In genomic region chr22:42471441-42471840, GRCh38 we compare ENCODE assay signal across 39 cellular contexts. TPM values are rescaled to one million over a fixed set of nuclear protein-coding genes. Genes with fewer than 3 reads are reported as not detected.
"Had no signal": no experiment of that assay in that cellular context is flagged by ENCODE, and none has a peak within 500 bp of the region (broad histone marks: within the 10 kb centered on the region; RNA-seq: fewer than 3 reads in every experiment).

No MANE protein-coding gene starts in this region.

- H3K9me3 ChIP-seq: MG63 had no signal

- H3K9ac ChIP-seq: KMS-11 had no signal

- DNase-seq: Karpas-422, Kasumi-1, MG63, MM.1S, MV-4-11, NCI-H1048, NCI-H1092, NCI-H1092 treated with DMSO at 0.1 percent for 48 hours, NCI-H1105, NCI-H1105 treated with DMSO at 0.1 percent for 48 hours, NCI-H1417, NCI-H1417 treated with DMSO at 0.1 percent for 48 hours, NCI-H1436, NCI-H1436 treated with DMSO at 0.1 percent for 48 hours, NCI-H146, NCI-H1694, NCI-H1694 treated with DMSO at 0.1 percent for 48 hours, NCI-H187, NCI-H187 treated with DMSO at 0.1 percent for 48 hours, NCI-H1930, NCI-H2029, NCI-H2029 treated with DMSO at 0.1 percent for 48 hours, NCI-H2081, NCI-H2081 treated with DMSO at 0.1 percent for 48 hours, NCI-H2107, NCI-H2171, NCI-H2171 treated with DMSO at 0.1 percent for 48 hours, NCI-H2227 treated with DMSO at 0.1 percent for 48 hours, NCI-H226, NCI-H345, NCI-H446, NCI-H446 treated with DMSO at 0.1 percent for 48 hours, NCI-H510A, NCI-H510A treated with DMSO at 0.1 percent for 48 hours had no signal

- H3K4me3 ChIP-seq: MG63 had no signal

- H3K27ac ChIP-seq: KMS-11 had no signal

- H3K36me3 ChIP-seq: MG63 had no signal

RNA-seq across cellular contexts. Expression of gene NFAM1, which starts 39.2 kb away (rescaled TPM):
- total RNA-seq: LHCN-M2, M059J, MCF 10A, NCI-H460 had no signal
